In genomic region chr13:26560456-26560855, GRCh38 we compare ENCODE assay signal across 26 cellular contexts.
"Had no signal": no experiment of that assay in that cellular context is flagged by ENCODE, and none has a peak within 500 bp of the region (broad histone marks: within the 10 kb centered on the region; RNA-seq: fewer than 3 reads in every experiment).

No MANE protein-coding gene starts in this region.

- H3K9me3 ChIP-seq: gastrocnemius medialis, lower lobe of right lung, prostate gland, right atrium auricular region, thoracic aorta, tibial nerve, upper lobe of left lung had no signal

- H3K27ac ChIP-seq: epithelial cell of prostate, gastrocnemius medialis, prostate gland, spleen had no signal

- H3K4me3 ChIP-seq: gastrocnemius medialis, lower lobe of right lung, prostate gland, right atrium auricular region, skin epidermis, spleen, tibial nerve, upper lobe of left lung had no signal

- FAIRE-seq: colon, keratinocyte, urothelium cell line had no signal

- H3K36me3 ChIP-seq: gastrocnemius medialis, lower lobe of right lung, prostate gland, right atrium auricular region, spleen, thoracic aorta, tibial nerve, upper lobe of left lung had no signal

- H3K36me3 Mint-ChIP-seq: memory B cell; stimulated activated naive B cell treated with anti-CD40 and anti-IgM and Interleukin-4, amounts not matched to agents 10 μg/mL and 1 μg/mL and 100 μg/mL, for 72 hours had no signal

- H3K4me1 ChIP-seq: prostate gland had no signal

- H3K27me3 ChIP-seq: dorsolateral prefrontal cortex, gastrocnemius medialis, right atrium auricular region had no signal

- DNase-seq: dorsolateral prefrontal cortex; effector CD8-positive, alpha-beta T cell; endodermal cell; foreskin fibroblast; gastrocnemius medialis; head of caudate nucleus; left ventricle myocardium superior; lower lobe of right lung; natural killer cell; spleen; stimulated activated CD4-positive, alpha-beta T cell treated with anti-CD3 and anti-CD28 coated beads, Interleukin-15, amount 100 ng/mL, for 24 hours; stimulated activated CD4-positive, alpha-beta T cell treated with anti-CD3 and anti-CD28 coated beads, Interleukin-2, amount 100 ng/mL, for 48 hours; stimulated activated naive B cell treated with anti-CD40 and anti-IgM and Interleukin-4, amounts not matched to agents 10 μg/mL and 1 μg/mL and 100 μg/mL, for 72 hours; upper lobe of left lung had no signal

- H3K27ac Mint-ChIP-seq: endodermal cell; memory B cell; natural killer cell; stimulated activated naive B cell treated with anti-CD40 and anti-IgM and Interleukin-4, amounts not matched to agents 10 μg/mL and 1 μg/mL and 100 μg/mL, for 72 hours; stimulated activated naive CD8-positive, alpha-beta T cell treated with anti-CD3 and anti-CD28 coated beads, Interleukin-15, Interleukin-2, amounts not matched to agents 100 ng/mL and 50 ng/mL, for 24 hours had no signal

- H3K9me3 Mint-ChIP-seq: endodermal cell; memory B cell; natural killer cell; neural crest cell; stimulated activated naive CD8-positive, alpha-beta T cell treated with anti-CD3 and anti-CD28 coated beads, Interleukin-15, Interleukin-2, amounts not matched to agents 100 ng/mL and 50 ng/mL, for 24 hours had no signal

- H3K4me3 Mint-ChIP-seq: endodermal cell; memory B cell; natural killer cell; neural crest cell; stimulated activated naive B cell treated with anti-CD40 and anti-IgM and Interleukin-4, amounts not matched to agents 10 μg/mL and 1 μg/mL and 100 μg/mL, for 72 hours; stimulated activated naive CD8-positive, alpha-beta T cell treated with anti-CD3 and anti-CD28 coated beads, Interleukin-15, Interleukin-2, amounts not matched to agents 100 ng/mL and 50 ng/mL, for 24 hours had no signal
